10 cellular contexts compared by ENCODE assay signal in the genomic region with DNA sequence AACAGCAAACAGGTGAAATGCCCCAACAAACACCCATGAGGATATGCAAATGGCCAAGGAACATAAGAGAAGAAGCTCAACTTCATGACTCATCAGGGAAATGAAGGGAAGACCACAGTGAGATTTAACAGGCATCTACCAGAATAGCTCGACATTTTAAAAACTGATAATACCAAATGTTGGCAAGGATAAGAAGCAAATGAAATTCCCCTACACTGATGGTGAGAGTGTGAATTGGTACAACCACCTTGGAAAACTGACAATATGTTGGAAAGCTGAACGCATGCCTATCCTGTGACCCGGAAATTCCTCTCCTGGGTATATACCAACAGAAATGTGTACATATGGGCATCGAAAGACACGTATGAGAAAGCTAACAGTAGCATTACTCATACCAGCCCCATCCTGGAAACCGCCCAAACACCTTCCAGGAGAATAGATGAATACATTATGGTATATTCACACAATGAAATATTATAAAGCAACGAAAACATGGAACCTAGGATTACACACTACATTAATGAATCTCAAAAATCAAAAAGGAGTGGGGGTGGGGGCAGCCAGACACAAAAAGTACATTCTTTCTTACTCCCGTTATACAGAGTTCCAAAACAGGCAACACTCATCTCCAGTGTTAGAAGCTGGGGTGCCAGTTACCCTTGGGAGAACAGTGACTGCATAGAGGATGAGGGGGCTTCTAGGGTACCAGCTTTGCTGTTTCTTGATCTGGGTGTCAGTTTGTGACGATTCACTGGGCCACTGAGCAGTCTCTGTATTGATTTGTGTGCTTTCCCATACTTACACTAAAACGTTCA. TPM values are rescaled to one million over a fixed set of nuclear protein-coding genes. Genes with fewer than 3 reads are reported as not detected.
A peak's percentile ranks its signal among the peaks of the same experiment; 100 is the strongest.
DNase-seq lines count a peak whose midpoint lies in the region; ATAC-seq, FAIRE-seq and TF ChIP-seq lines count a peak whose summit lies in the region.
"Had no signal": no experiment of that assay in that cellular context is flagged by ENCODE, and none has a peak within 500 bp of the region (broad histone marks: within the 10 kb centered on the region; RNA-seq: fewer than 3 reads in every experiment).

No MANE protein-coding gene starts in this region.

- H3K4me3 Mint-ChIP-seq in effector memory CD8-positive, alpha-beta T cell = peak overlapping the region; percentile 22 to 57

- CTCF ChIA-PET in HepG2 (lab: Yijun Ruan, JAX; ENCODE audit: low intra/inter-chr PET ratio, low total read pairs) = no interaction called here

- DNase-seq in GM12891 (ENCODE audit: insufficient read length, low spot score) (no peak), kidney glomerular epithelial cell (lab: John Stamatoyannopoulos, UW) (no peak), HepG2 (ENCODE audit: low spot score) (no peak), substantia nigra (lab: John Stamatoyannopoulos, UW) (no peak), tibial nerve (ENCODE audit: low spot score in 2 of 2) (no peak)
- DNase-seq in effector memory CD8-positive, alpha-beta T cell = no peak
- DNase-seq: left colon had no signal

- H3K27me3 Mint-ChIP-seq in effector memory CD8-positive, alpha-beta T cell = no peaks in the 10 kb centered on the region

- H3K27ac Mint-ChIP-seq in effector memory CD8-positive, alpha-beta T cell = peak overlapping the region; percentile 37 to 89

- H4K20me1 ChIP-seq in HepG2 (ENCODE audit: insufficient read depth, low read length) = no peaks in the 10 kb centered on the region

- H3K4me1 ChIP-seq in HepG2 (ENCODE audit: insufficient read depth, low read length) (no peaks in the 10 kb centered on the region), tibial nerve (peaks cover 0 to 33% (median 6%) of the 10 kb centered on the region in 4 donors)

- H3K27ac ChIP-seq in HepG2 (ENCODE audit: extremely low read length, insufficient read depth, low read length) = no peak overlapping the region
- no peak overlapping the region for H3K27ac ChIP-seq in substantia nigra (ENCODE audit: low read depth, low read length, poor library complexity, severe bottlenecking)
- no peak overlapping the region for H3K27ac ChIP-seq in tibial nerve
- H3K27ac ChIP-seq: coronary artery had no signal

- H3K4me1 Mint-ChIP-seq in effector memory CD8-positive, alpha-beta T cell (ENCODE audit: low read depth in 2 of 2) = peaks cover 53 to 66% of the 10 kb centered on the region in 2 donors

- intact Hi-C loops in HepG2 (cut with micrococcal nuclease; ENCODE audit: unreplicated experiment) = no loop called here

- no peaks in the 10 kb centered on the region for H3K36me3 ChIP-seq in HepG2 (replicated peaks in 1 of 2; ENCODE audit: control insufficient read depth in 1 of 2, insufficient read depth in 2 of 2, low read length in 2 of 2)
- peaks cover 0 to 40% (median 0%) of the 10 kb centered on the region in 3 donors for H3K36me3 ChIP-seq in tibial nerve

- no peak overlapping the region for H3K9ac ChIP-seq in HepG2 (ENCODE audit: insufficient read depth, low read depth, low read length)

- in situ Hi-C loops in HepG2 (cut with HindIII; ENCODE audit: extremely low pct_ligation_motif_present, low pct_unique_long_range_greater_than_20kb) = no loop called here

- FAIRE-seq in GM12891 (lab: Jason Lieb, UNC) (peak; percentile 71), HepG2 (lab: Jason Lieb, UNC) (no peak)

- H3K4me2 ChIP-seq in HepG2 (ENCODE audit: low read depth, low read length) = no peak overlapping the region

- no peak overlapping the region for H2AFZ ChIP-seq in HepG2 (ENCODE audit: low read length)

- TF ChIP-seq CTCF in HepG2 (CRISPR knock-in tag; IDR thresholded peaks at IDR 0.05) (no peak), tibial nerve (IDR thresholded peaks at IDR 0.05) (no peak)

- H3K79me2 ChIP-seq in HepG2 (ENCODE audit: insufficient read depth, low read length) = no peaks in the 10 kb centered on the region

- 12% methylated on average over 10 of the region's 10 CpGs for WGBS in HepG2 (ENCODE audit: low lambda C conversion rate)
- 65 to 69% methylated on average over 10 of the region's 10 CpGs for WGBS in tibial nerve, 2 donors

- peaks cover 0 to 58% of the 10 kb centered on the region in 2 experiments for H3K27me3 ChIP-seq in HepG2 (ENCODE audit: control insufficient read depth in 1 of 2, insufficient read depth in 2 of 2, low read length in 2 of 2)
- no peaks in the 10 kb centered on the region for H3K27me3 ChIP-seq in tibial nerve

- peaks cover 20% of the 10 kb centered on the region for H3K36me3 Mint-ChIP-seq in effector memory CD8-positive, alpha-beta T cell (ENCODE audit: insufficient read depth)

- TF ChIP-seq RAD21 in HepG2 (CRISPR knock-in tag; IDR thresholded peaks at IDR 0.05) = no peak

- POLR2A ChIA-PET in HepG2 (lab: Yijun Ruan, JAX) = no interaction called here

- TF ChIP-seq POLR2A in GM12891 (IDR thresholded peaks at IDR 0.05; ENCODE audit: low read depth, low read length) (no peak), HepG2 (IDR thresholded peaks at IDR 0.05; ENCODE audit: insufficient read depth in 1 of 2, low read depth in 2 of 2, low read length in 2 of 2) (no peak), tibial nerve (IDR thresholded peaks at IDR 0.05) (no peak)

- peak; percentile 69 for ATAC-seq in GM19452 (IDR thresholded peaks at IDR 0.05; ENCODE audit: unreplicated experiment)
- peak; percentile 60 for ATAC-seq in HG03354 (IDR thresholded peaks at IDR 0.05; ENCODE audit: poor library complexity, severe bottlenecking, unreplicated experiment)
- peak; percentile 46 for ATAC-seq in effector memory CD8-positive, alpha-beta T cell (replicated peaks)
- no peak for ATAC-seq in HepG2
- ATAC-seq: left colon had no signal

- TF ChIP-seq EP300 in HepG2 (IDR thresholded peaks at IDR 0.05; ENCODE audit: low read depth in 2 of 2, low read length in 2 of 2) (no peak), HepG2 (CRISPR knock-in tag; IDR thresholded peaks at IDR 0.05; ENCODE audit: borderline replicate concordance) (no peak), tibial nerve (IDR thresholded peaks at IDR 0.05) (no peak)

- H3K9me3 Mint-ChIP-seq in effector memory CD8-positive, alpha-beta T cell = no peaks in the 10 kb centered on the region

- H3K9me3 ChIP-seq in HepG2 (ENCODE audit: low read length) (no peaks in the 10 kb centered on the region), tibial nerve (peaks cover 0 to 5% (median 0%) of the 10 kb centered on the region in 4 donors)

- H3K4me3 ChIP-seq in HepG2 (replicated peaks in 1 of 3; ENCODE audit: insufficient read depth in 1 of 3, low read depth in 2 of 3, low read length in 3 of 3) (no peak overlapping the region), tibial nerve (no peak overlapping the region)
- H3K4me3 ChIP-seq: coronary artery had no signal

- BruUV-seq in HepG2 (replicated peaks; lab: Mats Ljungman, UMichigan) = no TSS peak

TF ChIP-seq in GM12891, 5 proteins besides CTCF, POLR2A, EP300 and RAD21:
- TF ChIP-seq POU2F2 (IDR thresholded peaks at IDR 0.05; ENCODE audit: low read depth, low read length) (peak; percentile 79; the same call in 1 of the 2 replicates), SPI1 (IDR thresholded peaks at IDR 0.05; ENCODE audit: low read depth, low read length) (no peak), TAF1 (IDR thresholded peaks at IDR 0.05; ENCODE audit: low read depth, low read length) (no peak), POLR2AphosphoS5 (IDR thresholded peaks at IDR 0.05; ENCODE audit: low read depth, low read length) (peak; percentile 37; the same call in 1 of the 2 replicates)

TF ChIP-seq in HepG2, 621 proteins besides CTCF, POLR2A, EP300 and RAD21 (continues in another document):
- TF ChIP-seq ZNF567 (CRISPR knock-in tag; IDR thresholded peaks at IDR 0.05; ENCODE audit: borderline replicate concordance) (no peak), TEAD3 (CRISPR knock-in tag; optimal IDR thresholded peaks at IDR 0.05; ENCODE audit: borderline replicate concordance) (no peak), MTA1 (CRISPR knock-in tag; IDR thresholded peaks at IDR 0.05; ENCODE audit: borderline replicate concordance) (no peak), NFATC3 (CRISPR knock-in tag; IDR thresholded peaks at IDR 0.05) (no peak), SP5 (CRISPR knock-in tag; IDR thresholded peaks at IDR 0.05; ENCODE audit: borderline replicate concordance, low read depth) (no peak), ZFP36L1 (CRISPR knock-in tag; IDR thresholded peaks at IDR 0.05) (no peak)
- TF ChIP-seq, protein P1, sequence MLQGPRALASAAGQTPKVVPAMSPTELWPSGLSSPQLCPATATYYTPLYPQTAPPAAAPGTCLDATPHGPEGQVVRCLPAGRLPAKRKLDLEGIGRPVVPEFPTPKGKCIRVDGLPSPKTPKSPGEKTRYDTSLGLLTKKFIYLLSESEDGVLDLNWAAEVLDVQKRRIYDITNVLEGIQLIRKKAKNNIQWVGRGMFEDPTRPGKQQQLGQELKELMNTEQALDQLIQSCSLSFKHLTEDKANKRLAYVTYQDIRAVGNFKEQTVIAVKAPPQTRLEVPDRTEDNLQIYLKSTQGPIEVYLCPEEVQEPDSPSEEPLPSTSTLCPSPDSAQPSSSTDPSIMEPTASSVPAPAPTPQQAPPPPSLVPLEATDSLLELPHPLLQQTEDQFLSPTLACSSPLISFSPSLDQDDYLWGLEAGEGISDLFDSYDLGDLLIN (CRISPR knock-in tag; IDR thresholded peaks at IDR 0.05; ENCODE audit: borderline replicate concordance) = no peak

RNA-seq across cellular contexts. Expression of a gene that starts 16.9 kb away (rescaled TPM):
- 168 TPM for polyA plus RNA-seq in GM12891 (2012; ENCODE audit: low read depth, missing spikeins)
- total RNA-seq in HepG2 (2016; rRNA removed; fragmentation: Illumina TruSeq; extraction: Trizol) (not detected in 2 replicates), tibial nerve (100 to 1,000 TPM; 113 to 137 (median 122) TPM)
- total RNA-seq in HepG2 (2016; cell fraction: cytosol; rRNA removed; fragmentation: Illumina TruSeq; extraction: Trizol; ENCODE audit: low read depth) = 0.40 TPM in 1 of 2 replicates, not detected in the other
- total RNA-seq in HepG2 (2016; cell fraction: insoluble cytoplasmic fraction; rRNA removed; fragmentation: Illumina TruSeq; extraction: Trizol) = not detected in 2 replicates
- not detected in 2 replicates for total RNA-seq in HepG2 (2016; cell fraction: membrane; rRNA removed; fragmentation: Illumina TruSeq; extraction: Trizol)
- not detected in 2 replicates for total RNA-seq in HepG2 (2016; cell fraction: nucleus; rRNA removed; fragmentation: Illumina TruSeq; extraction: Trizol)
- 0.24 TPM in 1 of 2 replicates, not detected in the other for polyA plus RNA-seq in HepG2 (2011; rRNA removed)
- polyA plus RNA-seq in HepG2 (2011; cell fraction: cytosol; rRNA removed) = 0.08 and 0.22 TPM in 2 replicates
- 0.23 and 0.29 TPM in 2 replicates for polyA plus RNA-seq in HepG2 (2011; cell fraction: nucleus; rRNA removed)
- polyA plus RNA-seq in HepG2 (2012) = 0.30 and 0.35 TPM in 2 replicates
- not detected in 2 replicates for polyA plus RNA-seq in HepG2 (2016; cell fraction: cytosol; fragmentation: Illumina TruSeq; extraction: Trizol; ENCODE audit: low read depth)
- not detected in 2 replicates for polyA plus RNA-seq in HepG2 (2016; cell fraction: insoluble cytoplasmic fraction; fragmentation: Illumina TruSeq; extraction: Trizol; ENCODE audit: low read depth)
- polyA plus RNA-seq in HepG2 (2016; cell fraction: membrane; fragmentation: Illumina TruSeq; extraction: Trizol; ENCODE audit: low read depth) = not detected in 2 replicates
- polyA plus RNA-seq in HepG2 (2016; cell fraction: nucleus; fragmentation: Illumina TruSeq; extraction: Trizol; ENCODE audit: insufficient read depth, low read depth) = not detected in 2 replicates
- polyA minus RNA-seq in HepG2 (2011; rRNA and poly(A)+ RNA removed; ENCODE audit: low replicate concordance) = 0.12 TPM in 1 of 2 replicates, not detected in the other
- not detected in 2 replicates for polyA minus RNA-seq in HepG2 (2011; cell fraction: cytosol; rRNA and poly(A)+ RNA removed)
- not detected in 2 replicates for polyA minus RNA-seq in HepG2 (2011; cell fraction: nucleus; rRNA and poly(A)+ RNA removed)

Comparison
In these comparisons a context has a peak if more than half of its experiments do, and no peak if none do; other contexts are left out.
1. RNA of a gene that starts 16.9 kb away (total RNA-seq): 113 to 137 TPM in tibial nerve; 0.40 TPM in HepG2; every median in the first group is over 10 times any median in the second.